ENCODE assay signal across 14 cellular contexts in the genomic region with DNA sequence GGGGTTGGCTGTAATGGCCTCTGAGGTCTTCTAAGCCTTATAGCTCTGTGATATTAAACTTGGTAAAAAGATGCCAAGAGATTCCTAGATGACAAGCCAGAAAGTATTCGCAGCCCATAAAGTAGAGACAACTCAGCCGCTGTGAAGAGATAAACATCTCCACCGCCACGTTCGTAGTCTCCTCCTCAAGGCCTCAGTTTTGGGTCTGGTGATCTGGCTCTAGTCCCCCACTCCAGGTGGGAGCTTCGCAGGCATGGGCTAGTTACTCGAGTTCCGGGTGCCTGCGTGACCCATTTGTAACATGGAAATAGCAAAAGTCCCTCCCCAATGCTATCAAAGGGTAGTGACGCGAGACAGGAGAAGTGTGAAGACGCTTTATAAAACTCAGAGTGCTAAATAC. TPM values are rescaled to one million over a fixed set of nuclear protein-coding genes. Genes with fewer than 3 reads are reported as not detected.
A peak's percentile ranks its signal among the peaks of the same experiment; 100 is the strongest.
DNase-seq lines count a peak whose midpoint lies in the region; ATAC-seq and TF ChIP-seq lines count a peak whose summit lies in the region.
"Had no signal": no experiment of that assay in that cellular context is flagged by ENCODE, and none has a peak within 500 bp of the region (broad histone marks: within the 10 kb centered on the region; RNA-seq: fewer than 3 reads in every experiment).

No MANE protein-coding gene starts in this region.

- H3K9me3 ChIP-seq in Caco-2: no peaks in the 10 kb centered on the region
- no peaks in the 10 kb centered on the region for H3K9me3 ChIP-seq in body of pancreas

- H3K27ac Mint-ChIP-seq in Caco-2 (ENCODE audit: unreplicated experiment) (peak overlapping the region; percentile 58), progenitor cell of endocrine pancreas (peak overlapping the region; percentile 37)

- H3K27ac ChIP-seq in body of pancreas: peak overlapping the region in 3 of 4 donors; percentile 73 to 81 (median 74)
- H3K27ac ChIP-seq: C4-2B had no signal

- TF ChIP-seq POLR2A in body of pancreas (IDR thresholded peaks at IDR 0.05) (no peak), lower leg skin (IDR thresholded peaks at IDR 0.05) (no peak)

- no peaks in the 10 kb centered on the region for H3K36me3 Mint-ChIP-seq in Caco-2 (ENCODE audit: insufficient read depth, unreplicated experiment)
- no peaks in the 10 kb centered on the region for H3K36me3 Mint-ChIP-seq in progenitor cell of endocrine pancreas (ENCODE audit: insufficient read depth)

- H3K27me3 ChIP-seq in Caco-2 (replicated peaks; ENCODE audit: control insufficient read depth, insufficient read depth, low read length) (no peaks in the 10 kb centered on the region), body of pancreas (no peaks in the 10 kb centered on the region)

- peaks cover 16% of the 10 kb centered on the region for H3K4me1 ChIP-seq in Caco-2
- H3K4me1 ChIP-seq in body of pancreas: peaks cover 14% of the 10 kb centered on the region

- WGBS in body of pancreas, 2 donors: 69 to 74% methylated on average over 12 of the region's 12 CpGs
- 69 to 75% methylated on average over 12 of the region's 12 CpGs for WGBS in lower leg skin, 2 donors

- TF ChIP-seq CTCF in Caco-2 (IDR thresholded peaks at IDR 0.05; ENCODE audit: insufficient read depth in 1 of 2, low read depth in 1 of 2, low read length in 1 of 2, severe bottlenecking in 1 of 2, unreplicated experiment in 1 of 2): no peak
- no peak for TF ChIP-seq CTCF in body of pancreas (IDR thresholded peaks at IDR 0.05)
- no peak for TF ChIP-seq CTCF in lower leg skin (IDR thresholded peaks at IDR 0.05)
- TF ChIP-seq CTCF in progenitor cell of endocrine pancreas (IDR thresholded peaks at IDR 0.05; ENCODE audit: unreplicated experiment): no peak

- H3K4me3 ChIP-seq in Caco-2 (ENCODE audit: low read depth, low read length) (no peak overlapping the region), body of pancreas (no peak overlapping the region), lower leg skin (ENCODE audit: low read depth, poor library complexity, severe bottlenecking) (no peak overlapping the region)

- ATAC-seq in body of pancreas (no peak), GM21619 (IDR thresholded peaks at IDR 0.05; ENCODE audit: unreplicated experiment) (no peak), GM19397 (IDR thresholded peaks at IDR 0.05; ENCODE audit: unreplicated experiment) (no peak)
- ATAC-seq: HCT116, Panc1 had no signal

- DNase-seq in Caco-2 (no peak), body of pancreas (no peak), lower leg skin (ENCODE audit: low spot score in 2 of 2) (peak; percentile 4 to 49), progenitor cell of endocrine pancreas (ENCODE audit: low spot score, unreplicated experiment) (no peak), dedifferentiated amniotic fluid mesenchymal stem cell (ENCODE audit: extremely low spot score) (no peak)
- DNase-seq: DMS53, MV-4-11, NCI-H1930, NCI-H774 had no signal

- intact Hi-C loops in Caco-2 (cut with micrococcal nuclease; ENCODE audit: unreplicated experiment): no loop called here
- intact Hi-C loops in body of pancreas (cut with DNase I): no loop called here
- intact Hi-C loops in lower leg skin (cut with DNase I; ENCODE audit: low total_unique reads): no loop called here

- H3K4me1 Mint-ChIP-seq in Caco-2 (ENCODE audit: low read depth, unreplicated experiment) (peaks cover 28% of the 10 kb centered on the region), progenitor cell of endocrine pancreas (ENCODE audit: low read depth) (peaks cover 21% of the 10 kb centered on the region)

- H3K27me3 Mint-ChIP-seq in Caco-2 (ENCODE audit: insufficient read depth, unreplicated experiment) (no peaks in the 10 kb centered on the region), progenitor cell of endocrine pancreas (peaks cover 10% of the 10 kb centered on the region)

- POLR2A ChIA-PET in Caco-2 (lab: Charles Lee): no interaction called here

- BruUV-seq in Caco-2 (replicated peaks; lab: Mats Ljungman, UMichigan): no TSS peak

- H3K36me3 ChIP-seq in Caco-2 (ENCODE audit: control insufficient read depth, insufficient read depth, low read length) (no peaks in the 10 kb centered on the region), body of pancreas (replicated peaks in 1 of 2; ENCODE audit: insufficient read depth in 1 of 2, low read depth in 2 of 2) (no peaks in the 10 kb centered on the region)

- H3K4me3 Mint-ChIP-seq in Caco-2 (ENCODE audit: unreplicated experiment): no peak overlapping the region
- no peak overlapping the region for H3K4me3 Mint-ChIP-seq in progenitor cell of endocrine pancreas (ENCODE audit: low read depth)

- H3K9me3 Mint-ChIP-seq in Caco-2 (ENCODE audit: unreplicated experiment) (no peaks in the 10 kb centered on the region), progenitor cell of endocrine pancreas (ENCODE audit: low read depth) (no peaks in the 10 kb centered on the region)

- CTCF ChIA-PET in Caco-2 (lab: Charles Lee): no interaction called here

RNA-seq across cellular contexts. Expression of a gene that starts 28.3 kb away (rescaled TPM):
- total RNA-seq in Caco-2 (2022) (177 TPM in 2 replicates), body of pancreas (100 to 1,000 TPM; 160 to 195 TPM), lower leg skin (100 to 1,000 TPM; 137 to 213 (median 168) TPM), progenitor cell of endocrine pancreas (421 and 423 TPM in 2 replicates)

Comparison
In these comparisons a context has a peak if more than half of its experiments do, and no peak if none do; other contexts are left out.
1. DNase-seq: peak in lower leg skin (2 of 2); none in Caco-2 (0 of 2), body of pancreas (0 of 4), progenitor cell of endocrine pancreas (single experiment) and dedifferentiated amniotic fluid mesenchymal stem cell (single experiment).